In the genomic region with DNA sequence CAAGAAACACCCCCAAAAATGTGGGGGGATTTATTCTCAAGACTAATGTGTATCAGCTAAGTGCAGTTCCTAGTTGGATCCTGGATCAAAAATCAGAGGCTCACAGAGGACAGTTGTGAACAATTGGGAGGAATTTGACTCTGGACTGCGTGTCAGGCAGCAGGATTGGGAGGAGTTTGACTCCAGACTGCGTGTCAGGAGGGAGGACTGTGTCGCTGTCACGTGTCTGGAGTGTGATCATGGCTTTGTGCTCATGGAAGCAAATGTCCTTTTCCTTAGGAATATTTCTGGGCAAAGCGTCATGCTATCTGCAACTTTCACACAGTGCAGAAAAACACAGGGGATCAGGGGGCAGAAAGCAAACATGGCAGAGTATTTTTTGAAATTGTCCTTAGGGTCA, we compare ENCODE assay signal across 1 cellular context.
TF ChIP-seq lines count a peak whose summit lies in the region.

No MANE protein-coding gene starts in this region.

TF ChIP-seq in K562, 482 proteins besides CTCF, POLR2A, EP300 and RAD21:
- TF ChIP-seq, protein P1, sequence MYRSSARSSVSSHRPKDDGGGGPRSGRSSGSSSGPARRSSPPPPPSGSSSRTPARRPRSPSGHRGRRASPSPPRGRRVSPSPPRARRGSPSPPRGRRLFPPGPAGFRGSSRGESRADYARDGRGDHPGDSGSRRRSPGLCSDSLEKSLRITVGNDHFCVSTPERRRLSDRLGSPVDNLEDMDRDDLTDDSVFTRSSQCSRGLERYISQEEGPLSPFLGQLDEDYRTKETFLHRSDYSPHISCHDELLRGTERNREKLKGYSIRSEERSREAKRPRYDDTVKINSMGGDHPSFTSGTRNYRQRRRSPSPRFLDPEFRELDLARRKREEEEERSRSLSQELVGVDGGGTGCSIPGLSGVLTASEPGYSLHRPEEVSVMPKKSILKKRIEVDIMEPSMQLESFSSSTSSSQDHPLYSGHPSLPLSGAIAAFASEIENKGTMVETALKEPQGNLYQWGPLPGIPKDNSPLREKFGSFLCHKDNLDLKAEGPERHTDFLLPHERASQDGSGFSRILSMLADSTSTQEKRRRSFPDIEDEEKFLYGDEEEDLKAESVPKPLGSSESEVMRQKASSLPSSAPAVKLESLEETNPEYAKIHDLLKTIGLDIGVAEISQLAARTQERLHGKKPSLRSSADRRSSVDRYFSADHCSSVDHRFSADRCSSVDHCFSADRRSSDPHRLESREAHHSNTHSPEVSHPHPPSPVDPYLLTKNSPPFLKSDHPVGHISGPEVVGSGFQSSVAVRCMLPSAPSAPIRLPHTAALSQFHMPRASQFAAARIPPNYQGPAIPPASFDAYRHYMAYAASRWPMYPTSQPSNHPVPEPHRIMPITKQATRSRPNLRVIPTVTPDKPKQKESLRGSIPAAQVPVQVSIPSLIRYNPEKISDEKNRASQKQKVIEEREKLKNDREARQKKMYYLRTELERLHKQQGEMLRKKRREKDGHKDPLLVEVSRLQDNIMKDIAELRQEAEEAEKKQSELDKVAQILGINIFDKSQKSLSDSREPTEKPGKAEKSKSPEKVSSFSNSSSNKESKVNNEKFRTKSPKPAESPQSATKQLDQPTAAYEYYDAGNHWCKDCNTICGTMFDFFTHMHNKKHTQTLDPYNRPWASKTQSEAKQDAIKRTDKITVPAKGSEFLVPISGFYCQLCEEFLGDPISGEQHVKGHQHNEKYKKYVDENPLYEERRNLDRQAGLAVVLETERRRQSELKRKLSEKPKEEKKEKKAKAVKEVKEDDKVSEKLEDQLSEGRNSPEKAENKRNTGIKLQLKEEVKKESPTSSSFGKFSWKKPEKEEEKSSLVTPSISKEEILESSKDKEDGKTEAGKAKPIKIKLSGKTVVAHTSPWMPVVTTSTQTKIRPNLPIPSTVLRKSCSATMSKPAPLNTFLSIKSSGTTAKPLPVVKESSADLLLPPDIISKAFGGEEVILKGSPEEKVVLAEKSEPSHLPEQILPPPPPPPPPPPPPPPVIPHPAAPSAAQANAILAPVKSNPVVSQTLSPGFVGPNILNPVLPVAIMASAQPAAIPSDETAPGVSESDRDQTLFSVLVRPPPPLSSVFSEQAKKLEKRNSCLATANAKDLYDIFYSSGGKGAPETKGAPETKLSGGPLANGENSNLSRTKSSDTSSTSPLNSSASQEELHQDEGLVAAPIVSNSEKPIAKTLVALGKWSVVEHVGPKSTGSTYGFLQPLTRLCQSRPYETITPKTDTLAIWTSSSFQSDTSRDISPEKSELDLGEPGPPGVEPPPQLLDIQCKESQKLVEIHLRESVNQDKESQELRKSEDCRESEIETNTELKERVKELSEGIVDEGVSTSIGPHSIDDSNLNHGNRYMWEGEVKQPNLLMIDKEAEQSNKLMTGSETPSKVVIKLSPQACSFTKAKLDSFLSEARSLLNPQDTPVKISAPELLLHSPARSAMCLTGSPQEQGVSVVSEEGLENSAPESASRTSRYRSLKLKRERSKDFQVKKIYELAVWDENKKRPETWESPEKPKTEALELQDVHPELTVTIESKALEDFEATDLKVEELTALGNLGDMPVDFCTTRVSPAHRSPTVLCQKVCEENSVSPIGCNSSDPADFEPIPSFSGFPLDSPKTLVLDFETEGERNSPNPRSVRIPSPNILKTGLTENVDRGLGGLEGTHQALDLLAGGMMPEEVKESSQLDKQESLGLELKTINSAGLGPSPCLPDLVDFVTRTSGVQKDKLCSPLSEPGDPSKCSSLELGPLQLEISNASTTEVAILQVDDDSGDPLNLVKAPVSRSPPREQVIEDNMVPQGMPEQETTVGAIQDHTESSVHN (IDR thresholded peaks at IDR 0.05; ENCODE audit: borderline replicate concordance in 1 of 2, low read depth in 1 of 2): no peak
- peak; percentile 27; the same call in 1 of the 2 replicates for TF ChIP-seq RAD51 (IDR thresholded peaks at IDR 0.05; ENCODE audit: borderline replicate concordance, low read depth)
